8 cellular contexts compared by ENCODE assay signal in the genomic region with DNA sequence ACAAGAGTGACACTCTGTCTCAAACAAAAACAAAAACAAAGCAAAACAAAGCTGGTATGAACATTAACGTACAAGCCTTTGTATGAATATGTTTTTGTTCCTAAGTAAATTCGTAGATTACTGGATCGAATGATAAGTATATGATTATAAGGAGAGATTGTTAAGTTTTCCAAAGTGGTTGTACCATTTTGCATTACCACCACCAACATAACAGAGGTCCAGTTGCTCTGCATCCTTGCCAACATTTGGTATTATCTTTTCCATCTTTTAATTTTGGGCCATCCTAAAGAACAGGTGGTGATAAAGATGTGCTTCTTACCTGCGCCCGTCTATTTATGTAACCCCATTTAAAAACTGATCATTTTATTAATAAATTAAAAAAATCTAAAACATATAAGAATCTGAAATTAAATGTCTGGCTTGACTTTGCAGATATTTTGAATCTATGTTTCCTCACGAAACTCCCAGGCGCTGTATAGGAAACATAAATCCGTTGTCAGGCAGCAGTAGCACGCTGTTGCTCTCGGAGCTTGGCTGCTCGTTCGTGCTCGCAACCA. TPM values are rescaled to one million over a fixed set of nuclear protein-coding genes. Genes with fewer than 3 reads are reported as not detected.
DNase-seq lines count a peak whose midpoint lies in the region; ATAC-seq and TF ChIP-seq lines count a peak whose summit lies in the region.

No MANE protein-coding gene starts in this region.

- H3K4me3 Mint-ChIP-seq in stimulated activated naive CD8-positive, alpha-beta T cell treated with anti-CD3 and anti-CD28 coated beads, Interleukin-15, Interleukin-2, amounts not matched to agents 100 ng/mL and 50 ng/mL, for 24 hours: no peak overlapping the region
- H3K4me3 Mint-ChIP-seq in activated naive CD8-positive, alpha-beta T cell treated with anti-CD3 and anti-CD28 coated beads, Interleukin-2, amount 10 ng/mL, durations not matched to agents 7 days and 5 days: no peak overlapping the region

- no peaks in the 10 kb centered on the region for H3K27me3 Mint-ChIP-seq in stimulated activated naive CD8-positive, alpha-beta T cell treated with anti-CD3 and anti-CD28 coated beads, Interleukin-15, Interleukin-2, amounts not matched to agents 100 ng/mL and 50 ng/mL, for 24 hours
- no peaks in the 10 kb centered on the region for H3K27me3 Mint-ChIP-seq in activated naive CD8-positive, alpha-beta T cell treated with anti-CD3 and anti-CD28 coated beads, Interleukin-2, amount 10 ng/mL, durations not matched to agents 7 days and 5 days

- POLR2A ChIA-PET in activated naive CD8-positive, alpha-beta T cell treated with anti-CD3 and anti-CD28 coated beads, Interleukin-2, amount 10 ng/mL, durations not matched to agents 7 days and 5 days (lab: Charles Lee): interaction anchor here (0.7 to 1.9 kb wide), 3 partner anchors 18 to 342 kb away, joined by 3 to 5 read pairs (median 3); a partner anchor contains a TSS

- ATAC-seq in stimulated activated naive CD8-positive, alpha-beta T cell treated with anti-CD3 and anti-CD28 coated beads, Interleukin-15, Interleukin-2, amounts not matched to agents 100 U/mL and 50 U/mL, for 24 hours: no peak
- no peak for ATAC-seq in activated naive CD8-positive, alpha-beta T cell treated with anti-CD3 and anti-CD28 coated beads, Interleukin-2, amount 10 ng/mL, durations not matched to agents 7 days and 5 days (ENCODE audit: low read depth)
- ATAC-seq in aorta (ENCODE audit: low FRiP score) (no peak), GM19395 (IDR thresholded peaks at IDR 0.05; ENCODE audit: unreplicated experiment) (no peak), HG02588 (IDR thresholded peaks at IDR 0.05; ENCODE audit: unreplicated experiment) (no peak), GM19463 (IDR thresholded peaks at IDR 0.05; ENCODE audit: unreplicated experiment) (no peak)

- DNase-seq in stimulated activated naive CD8-positive, alpha-beta T cell treated with anti-CD3 and anti-CD28 coated beads, Interleukin-15, Interleukin-2, amounts not matched to agents 100 U/mL and 50 U/mL, for 24 hours: no peak
- no peak for DNase-seq in activated naive CD8-positive, alpha-beta T cell treated with anti-CD3 and anti-CD28 coated beads, Interleukin-2, amount 10 ng/mL, durations not matched to agents 7 days and 5 days
- DNase-seq in aorta: no peak

- H3K27ac ChIP-seq in liver (ENCODE audit: low read depth in 1 of 2, low read length in 2 of 2) (peak overlapping the region; percentile 77 to 87), aorta (ENCODE audit: low read depth in 1 of 2, low read length in 2 of 2) (peak overlapping the region in 1 of 2 donors; percentile 25)

- peaks cover 4% of the 10 kb centered on the region for H3K4me1 Mint-ChIP-seq in stimulated activated naive CD8-positive, alpha-beta T cell treated with anti-CD3 and anti-CD28 coated beads, Interleukin-15, Interleukin-2, amounts not matched to agents 100 ng/mL and 50 ng/mL, for 24 hours (ENCODE audit: low read depth)
- peaks cover 25% of the 10 kb centered on the region for H3K4me1 Mint-ChIP-seq in activated naive CD8-positive, alpha-beta T cell treated with anti-CD3 and anti-CD28 coated beads, Interleukin-2, amount 10 ng/mL, durations not matched to agents 7 days and 5 days

- 25% methylated on average over 13 of the region's 13 CpGs for WGBS in liver
- 24 to 25% methylated on average over 13 of the region's 13 CpGs for WGBS in aorta, 2 donors

- no peaks in the 10 kb centered on the region for H3K9me3 Mint-ChIP-seq in stimulated activated naive CD8-positive, alpha-beta T cell treated with anti-CD3 and anti-CD28 coated beads, Interleukin-15, Interleukin-2, amounts not matched to agents 100 ng/mL and 50 ng/mL, for 24 hours
- H3K9me3 Mint-ChIP-seq in activated naive CD8-positive, alpha-beta T cell treated with anti-CD3 and anti-CD28 coated beads, Interleukin-2, amount 10 ng/mL, durations not matched to agents 7 days and 5 days: no peaks in the 10 kb centered on the region

- intact Hi-C loops in aorta (cut with DNase I): loop anchor here (2.0 to 5.0 kb wide), 2 partner anchors 198 to 342 kb away; a partner anchor contains a TSS

- H3K9me3 ChIP-seq in liver (ENCODE audit: control insufficient read depth in 4 of 4, low read length in 3 of 4) (no peaks in the 10 kb centered on the region), aorta (ENCODE audit: control insufficient read depth, low read length) (no peaks in the 10 kb centered on the region)

- peaks cover 1 to 13% (median 7%) of the 10 kb centered on the region in 4 donors for H3K36me3 ChIP-seq in liver (ENCODE audit: control insufficient read depth in 4 of 4, insufficient read depth in 3 of 4, low read depth in 1 of 4, low read length in 3 of 4)
- H3K36me3 ChIP-seq in aorta (ENCODE audit: control insufficient read depth in 1 of 2, insufficient read depth in 2 of 2, low read length in 1 of 2): no peaks in the 10 kb centered on the region

- H3K9ac ChIP-seq in liver (ENCODE audit: low read depth in 1 of 2, low read length in 2 of 2): peak overlapping the region; percentile 43 to 89

- TF ChIP-seq CTCF in liver (IDR thresholded peaks at IDR 0.05; ENCODE audit: low read depth, low read length, missing input control): no peak

- peak overlapping the region; percentile 97 for H3K27ac Mint-ChIP-seq in stimulated activated naive CD8-positive, alpha-beta T cell treated with anti-CD3 and anti-CD28 coated beads, Interleukin-15, Interleukin-2, amounts not matched to agents 100 ng/mL and 50 ng/mL, for 24 hours
- H3K27ac Mint-ChIP-seq in activated naive CD8-positive, alpha-beta T cell treated with anti-CD3 and anti-CD28 coated beads, Interleukin-2, amount 10 ng/mL, durations not matched to agents 7 days and 5 days: peak overlapping the region; percentile 96

- H3K4me1 ChIP-seq in liver (ENCODE audit: control insufficient read depth in 4 of 4, insufficient read depth in 4 of 4, low read length in 3 of 4) (peaks cover 2 to 15% (median 13%) of the 10 kb centered on the region in 4 donors), aorta (ENCODE audit: control insufficient read depth in 1 of 2, insufficient read depth in 2 of 2, low read length in 2 of 2) (peaks cover 0 to 11% of the 10 kb centered on the region in 2 donors)

- H3K36me3 Mint-ChIP-seq in stimulated activated naive CD8-positive, alpha-beta T cell treated with anti-CD3 and anti-CD28 coated beads, Interleukin-15, Interleukin-2, amounts not matched to agents 100 ng/mL and 50 ng/mL, for 24 hours (ENCODE audit: low read depth): no peaks in the 10 kb centered on the region
- H3K36me3 Mint-ChIP-seq in activated naive CD8-positive, alpha-beta T cell treated with anti-CD3 and anti-CD28 coated beads, Interleukin-2, amount 10 ng/mL, durations not matched to agents 7 days and 5 days: peaks cover 5% of the 10 kb centered on the region

- H3K27me3 ChIP-seq in liver (ENCODE audit: control insufficient read depth in 4 of 4, insufficient read depth in 4 of 4, low read length in 3 of 4): no peaks in the 10 kb centered on the region
- H3K27me3 ChIP-seq in aorta (ENCODE audit: control insufficient read depth in 1 of 2, insufficient read depth in 2 of 2, low read length in 1 of 2): no peaks in the 10 kb centered on the region

- no peak for TF ChIP-seq RAD21 in liver (IDR thresholded peaks at IDR 0.05)

- H3K4me3 ChIP-seq in liver (ENCODE audit: low read depth in 1 of 3, low read length in 3 of 3): peak overlapping the region; percentile 63 to 92 (median 80)
- H3K4me3 ChIP-seq in aorta (ENCODE audit: low read length in 2 of 2): peak overlapping the region; percentile 24 to 67

TF ChIP-seq in liver, 16 proteins besides CTCF, POLR2A, EP300 and RAD21:
- TF ChIP-seq TAF1 (conservative IDR thresholded peaks at IDR 0.05) (peak; percentile 81), SP1 (IDR thresholded peaks at IDR 0.05) (no peak)
- TF ChIP-seq, protein P1, sequence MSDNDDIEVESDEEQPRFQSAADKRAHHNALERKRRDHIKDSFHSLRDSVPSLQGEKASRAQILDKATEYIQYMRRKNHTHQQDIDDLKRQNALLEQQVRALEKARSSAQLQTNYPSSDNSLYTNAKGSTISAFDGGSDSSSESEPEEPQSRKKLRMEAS (IDR thresholded peaks at IDR 0.05): no peak
- TF ChIP-seq, protein P2, sequence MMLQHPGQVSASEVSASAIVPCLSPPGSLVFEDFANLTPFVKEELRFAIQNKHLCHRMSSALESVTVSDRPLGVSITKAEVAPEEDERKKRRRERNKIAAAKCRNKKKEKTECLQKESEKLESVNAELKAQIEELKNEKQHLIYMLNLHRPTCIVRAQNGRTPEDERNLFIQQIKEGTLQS (IDR thresholded peaks at IDR 0.05): peak; percentile 31
TF ChIP-seq in liver: peak in this region for 2.

RNA-seq across cellular contexts. Expression of a gene that starts 0.6 kb away (rescaled TPM):
- total RNA-seq in activated naive CD8-positive, alpha-beta T cell treated with anti-CD3 and anti-CD28 coated beads, Interleukin-2, amount 10 ng/mL, durations not matched to agents 7 days and 5 days: 10 to 100 TPM; 24.1 to 26.2 TPM
- total RNA-seq in liver: 10 to 100 TPM; 10.4 to 14.8 TPM
- 1 to 10 TPM; 5.2 to 7.9 TPM for polyA plus RNA-seq in liver
- 10 to 100 TPM; 22.8 to 23.5 TPM for total RNA-seq in aorta
- 10 to 100 TPM in 1 of 2 donors, 1 to 10 TPM in 1; 4.5 to 10.6 TPM for polyA plus RNA-seq in aorta
